Comparison of ENCODE assay signal across 22 cellular contexts in the genomic region with DNA sequence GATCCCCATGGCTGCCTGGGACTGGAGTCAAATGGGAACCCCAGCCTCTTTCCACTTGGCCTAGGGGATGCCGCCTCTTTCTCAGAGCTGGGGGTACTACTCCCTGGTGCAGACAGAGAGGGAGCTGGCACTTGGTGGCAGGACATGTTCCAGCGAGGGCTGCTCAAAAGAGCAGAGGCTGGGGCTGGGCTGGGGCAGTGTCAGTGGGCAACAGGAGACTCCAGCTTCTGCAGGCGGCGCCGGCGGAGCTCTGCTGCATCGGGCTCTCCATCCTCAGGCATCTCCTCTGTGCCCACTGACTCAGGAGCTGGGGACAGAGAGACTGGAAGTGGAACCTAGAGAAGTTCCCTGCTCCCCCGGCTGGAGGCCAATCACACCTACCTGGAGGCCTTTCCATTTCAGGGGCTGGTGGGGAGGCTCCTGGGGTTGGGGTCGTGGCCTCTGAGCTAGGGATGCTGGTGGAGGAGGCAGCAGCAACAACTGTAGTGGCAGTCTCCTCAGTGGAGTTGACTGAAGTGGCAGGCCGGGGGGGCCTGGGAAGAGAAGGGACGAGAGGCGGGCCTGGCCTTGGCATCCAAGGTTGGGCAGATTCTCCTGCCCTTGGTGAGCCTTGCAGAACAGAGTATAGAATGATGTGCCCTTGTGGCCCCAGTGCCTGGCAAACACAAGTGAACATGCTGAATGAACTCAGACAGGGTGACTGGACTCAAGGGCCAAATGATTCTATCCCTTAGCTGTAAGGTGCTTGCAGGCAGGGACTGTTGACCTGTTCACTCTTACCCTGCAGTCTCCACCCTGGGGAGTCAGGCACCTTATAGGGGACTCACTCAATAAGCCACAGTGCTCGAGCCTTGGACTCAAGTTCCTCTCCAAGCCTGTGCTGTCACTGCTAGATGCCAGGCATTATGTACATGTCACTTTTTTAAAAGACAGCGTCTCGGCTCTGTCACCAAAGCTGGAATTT. TPM values are rescaled to one million over a fixed set of nuclear protein-coding genes. Genes with fewer than 3 reads are reported as not detected.
DNase-seq lines count a peak whose midpoint lies in the region; ATAC-seq and TF ChIP-seq lines count a peak whose summit lies in the region.
"Had no signal": no experiment of that assay in that cellular context is flagged by ENCODE, and none has a peak within 500 bp of the region (broad histone marks: within the 10 kb centered on the region; RNA-seq: fewer than 3 reads in every experiment).

No MANE protein-coding gene starts in this region.

- no peak overlapping the region for H3K4me3 ChIP-seq in endodermal cell (ENCODE audit: low read length)
- H3K4me3 ChIP-seq: ascending aorta, GM23338, right atrium auricular region, vagina had no signal

- H3K27me3 ChIP-seq in endodermal cell (ENCODE audit: control insufficient read depth, insufficient read depth, low read length, poor library complexity, severe bottlenecking) = no peaks in the 10 kb centered on the region
- H3K27me3 ChIP-seq: ascending aorta, right atrium auricular region, vagina had no signal

- peaks cover 81% of the 10 kb centered on the region for H3K36me3 ChIP-seq in endodermal cell (ENCODE audit: control insufficient read depth, insufficient read depth, low read length)

- H3K27ac Mint-ChIP-seq in activated naive CD4-positive, alpha-beta T cell treated with anti-CD3 and anti-CD28 coated beads, Interleukin-2, amount 50 U/mL, for 72 hours = peak overlapping the region; percentile 37 to 41
- H3K27ac Mint-ChIP-seq in endodermal cell = peak overlapping the region; percentile 39
- H3K27ac Mint-ChIP-seq in activated CD8-positive, alpha-beta memory T cell treated with anti-CD3 and anti-CD28 coated beads, Interleukin-2, amount 10 ng/mL, durations not matched to agents 7 days and 5 days = no peak overlapping the region
- H3K27ac Mint-ChIP-seq: GM23338, memory B cell had no signal

- ATAC-seq in activated naive CD4-positive, alpha-beta T cell treated with anti-CD3 and anti-CD28 coated beads, Interleukin-2, amount 50 U/mL, for 72 hours = no peak
- ATAC-seq in activated CD8-positive, alpha-beta memory T cell treated with anti-CD3 and anti-CD28 coated beads, Interleukin-2, amount 10 ng/mL, durations not matched to agents 7 days and 5 days = no peak
- ATAC-seq: GM23338 had no signal

- 93 to 94% methylated on average over 6 to 15 of the region's 15 CpGs for WGBS in endodermal cell (ENCODE audit: insufficient coverage in 1 of 2, insufficient read length in 1 of 2), 2 experiments

- no peak overlapping the region for H3K4me3 Mint-ChIP-seq in endodermal cell
- no peak overlapping the region for H3K4me3 Mint-ChIP-seq in activated CD8-positive, alpha-beta memory T cell treated with anti-CD3 and anti-CD28 coated beads, Interleukin-2, amount 10 ng/mL, durations not matched to agents 7 days and 5 days
- H3K4me3 Mint-ChIP-seq: GM23338, memory B cell had no signal

- H3K4me1 ChIP-seq in endodermal cell (ENCODE audit: control insufficient read depth, insufficient read depth, low read length) = no peaks in the 10 kb centered on the region

- no peaks in the 10 kb centered on the region for H3K9me3 Mint-ChIP-seq in activated naive CD4-positive, alpha-beta T cell treated with anti-CD3 and anti-CD28 coated beads, Interleukin-2, amount 50 U/mL, for 72 hours
- H3K9me3 Mint-ChIP-seq in endodermal cell = no peaks in the 10 kb centered on the region
- H3K9me3 Mint-ChIP-seq in activated CD8-positive, alpha-beta memory T cell treated with anti-CD3 and anti-CD28 coated beads, Interleukin-2, amount 10 ng/mL, durations not matched to agents 7 days and 5 days (ENCODE audit: low read depth) = no peaks in the 10 kb centered on the region
- H3K9me3 Mint-ChIP-seq: CD4-positive, CD25-positive, alpha-beta regulatory T cell; GM23338; memory B cell had no signal

- no peaks in the 10 kb centered on the region for H3K9me3 ChIP-seq in endodermal cell (ENCODE audit: control insufficient read depth, low read length)
- H3K9me3 ChIP-seq: ascending aorta, right atrium auricular region, vagina had no signal

- peak in 1 of 2 donors; percentile 49 for DNase-seq in activated naive CD4-positive, alpha-beta T cell treated with anti-CD3 and anti-CD28 coated beads, Interleukin-2, amount 50 U/mL, for 72 hours (ENCODE audit: low spot score in 2 of 2)
- no peak for DNase-seq in activated naive CD4-positive, alpha-beta T cell treated with anti-CD3 and anti-CD28 coated beads, Interleukin-2, amount 50 U/mL, for 16 hours
- DNase-seq in endodermal cell = peak; percentile 39
- no peak for DNase-seq in activated CD8-positive, alpha-beta memory T cell treated with anti-CD3 and anti-CD28 coated beads, Interleukin-2, amount 10 ng/mL, durations not matched to agents 7 days and 5 days
- no peak for DNase-seq in UCSD-AML1 (lab: John Stamatoyannopoulos, UW; ENCODE audit: unreplicated experiment)
- DNase-seq in activated CD4-positive, alpha-beta T cell treated with anti-CD3 and anti-CD28 coated beads for 1 hour = no peak
- no peak for DNase-seq in NOMO-1 treated with dmso at 0.1 percent for 144 hours (lab: John Stamatoyannopoulos, UW; ENCODE audit: unreplicated experiment)
- DNase-seq: activated CD4-positive, alpha-beta T cell treated with anti-CD3 and anti-CD28 coated beads for 4 hours; activated effector memory CD4-positive, alpha-beta T cell treated with Interleukin-2 at 50 U/mL for 16 hours; CD4-positive, CD25-positive, alpha-beta regulatory T cell; effector memory CD4-positive, alpha-beta T cell; GDM1; NCI-H1048; NCI-H2081; NCI-H446; stimulated activated CD4-positive, alpha-beta T cell treated with anti-CD3 and anti-CD28 coated beads, Interleukin-15, amount 100 ng/mL, for 24 hours had no signal

- peaks cover 6% of the 10 kb centered on the region for H3K4me1 Mint-ChIP-seq in endodermal cell
- H3K4me1 Mint-ChIP-seq in activated CD8-positive, alpha-beta memory T cell treated with anti-CD3 and anti-CD28 coated beads, Interleukin-2, amount 10 ng/mL, durations not matched to agents 7 days and 5 days = peaks cover 23% of the 10 kb centered on the region

- TF ChIP-seq CTCF in endodermal cell (conservative IDR thresholded peaks at IDR 0.05) = no peak

- H3K27me3 Mint-ChIP-seq in endodermal cell (ENCODE audit: insufficient read depth) = no peaks in the 10 kb centered on the region
- no peaks in the 10 kb centered on the region for H3K27me3 Mint-ChIP-seq in activated CD8-positive, alpha-beta memory T cell treated with anti-CD3 and anti-CD28 coated beads, Interleukin-2, amount 10 ng/mL, durations not matched to agents 7 days and 5 days
- H3K27me3 Mint-ChIP-seq: CD4-positive, CD25-positive, alpha-beta regulatory T cell; memory B cell had no signal

- CTCF ChIA-PET in activated CD8-positive, alpha-beta memory T cell treated with anti-CD3 and anti-CD28 coated beads, Interleukin-2, amount 10 ng/mL, durations not matched to agents 7 days and 5 days (lab: Charles Lee) = interaction anchor here (1.2 to 1.7 kb wide), 3 partner anchors 11 to 114 kb away, joined by 3 to 5 read pairs (median 4); partner anchors contain the start of genes ARL2 and ZNHIT2

- H3K36me3 Mint-ChIP-seq in activated naive CD4-positive, alpha-beta T cell treated with anti-CD3 and anti-CD28 coated beads, Interleukin-2, amount 50 U/mL, for 72 hours = peaks cover 8 to 9% of the 10 kb centered on the region in 2 donors
- H3K36me3 Mint-ChIP-seq in endodermal cell (ENCODE audit: low read depth) = peaks cover 44% of the 10 kb centered on the region
- H3K36me3 Mint-ChIP-seq in activated CD8-positive, alpha-beta memory T cell treated with anti-CD3 and anti-CD28 coated beads, Interleukin-2, amount 10 ng/mL, durations not matched to agents 7 days and 5 days = peaks cover 16% of the 10 kb centered on the region

- H3K9ac ChIP-seq in endodermal cell (ENCODE audit: extremely low read depth, low read length, poor library complexity, severe bottlenecking) = no peak overlapping the region

- no peak overlapping the region for H3K27ac ChIP-seq in endodermal cell (ENCODE audit: low read depth, low read length)
- H3K27ac ChIP-seq: ascending aorta, right atrium auricular region, vagina had no signal

RNA-seq across cellular contexts. Expression of gene SYVN1, which starts 5.9 kb away (rescaled TPM):
- total RNA-seq in activated naive CD4-positive, alpha-beta T cell treated with anti-CD3 and anti-CD28 coated beads, Interleukin-2, amount 50 U/mL, for 72 hours = 10 to 100 TPM; 30.2 to 31.6 TPM
- polyA plus RNA-seq in PFSK-1 (2012; ENCODE audit: insufficient read length, low read depth) = 48.7 TPM
- 10 to 100 TPM; 30.4 to 39.5 TPM for total RNA-seq in endodermal cell
- polyA plus RNA-seq in endodermal cell (2013, experiment 1 of 2) = 32.8 TPM
- polyA plus RNA-seq in endodermal cell (2013, experiment 2 of 2) = 25.3 TPM
- 10 to 100 TPM; 34.4 to 35.1 TPM for total RNA-seq in activated CD8-positive, alpha-beta memory T cell treated with anti-CD3 and anti-CD28 coated beads, Interleukin-2, amount 10 ng/mL, durations not matched to agents 7 days and 5 days

RNA-seq across cellular contexts. Expression of gene MRPL49, which starts 6.3 kb away (rescaled TPM):
- total RNA-seq in activated naive CD4-positive, alpha-beta T cell treated with anti-CD3 and anti-CD28 coated beads, Interleukin-2, amount 50 U/mL, for 72 hours = 10 to 100 TPM; 55.3 to 92.6 TPM
- polyA plus RNA-seq in PFSK-1 (2012; ENCODE audit: insufficient read length, low read depth) = 46.7 TPM
- total RNA-seq in endodermal cell = 10 to 100 TPM; 53.9 to 56.6 TPM
- 37.3 TPM for polyA plus RNA-seq in endodermal cell (2013, experiment 1 of 2)
- polyA plus RNA-seq in endodermal cell (2013, experiment 2 of 2) = 36.6 TPM
- total RNA-seq in activated CD8-positive, alpha-beta memory T cell treated with anti-CD3 and anti-CD28 coated beads, Interleukin-2, amount 10 ng/mL, durations not matched to agents 7 days and 5 days = 10 to 100 TPM; 42.0 to 61.7 TPM

RNA-seq across cellular contexts. Expression of gene FAU, which starts 6.5 kb away (rescaled TPM):
- total RNA-seq in activated naive CD4-positive, alpha-beta T cell treated with anti-CD3 and anti-CD28 coated beads, Interleukin-2, amount 50 U/mL, for 72 hours = 1,000 to 10,000 TPM in 1 of 2 donors, 100 to 1,000 TPM in 1; 983 to 1,040 TPM
- 1,747 TPM for polyA plus RNA-seq in PFSK-1 (2012; ENCODE audit: insufficient read length, low read depth)
- 100 to 1,000 TPM; 774 to 802 TPM for total RNA-seq in endodermal cell
- polyA plus RNA-seq in endodermal cell (2013, experiment 1 of 2) = 857 TPM
- polyA plus RNA-seq in endodermal cell (2013, experiment 2 of 2) = 794 TPM
- 100 to 1,000 TPM; 899 to 972 TPM for total RNA-seq in activated CD8-positive, alpha-beta memory T cell treated with anti-CD3 and anti-CD28 coated beads, Interleukin-2, amount 10 ng/mL, durations not matched to agents 7 days and 5 days

RNA-seq across cellular contexts. Expression of gene ZNHIT2, which starts 11.0 kb away (rescaled TPM):
- 1 to 10 TPM; 5.6 to 10.0 TPM for total RNA-seq in activated naive CD4-positive, alpha-beta T cell treated with anti-CD3 and anti-CD28 coated beads, Interleukin-2, amount 50 U/mL, for 72 hours
- polyA plus RNA-seq in PFSK-1 (2012; ENCODE audit: insufficient read length, low read depth) = 36.3 TPM
- total RNA-seq in endodermal cell = 10 to 100 TPM; 11.0 to 11.8 TPM
- 6.0 TPM for polyA plus RNA-seq in endodermal cell (2013, experiment 1 of 2)
- 5.4 TPM for polyA plus RNA-seq in endodermal cell (2013, experiment 2 of 2)
- 10 to 100 TPM; 10.5 to 13.5 TPM for total RNA-seq in activated CD8-positive, alpha-beta memory T cell treated with anti-CD3 and anti-CD28 coated beads, Interleukin-2, amount 10 ng/mL, durations not matched to agents 7 days and 5 days

RNA-seq across cellular contexts. Expression of gene TM7SF2, which starts 16.8 kb away (rescaled TPM):
- total RNA-seq in activated naive CD4-positive, alpha-beta T cell treated with anti-CD3 and anti-CD28 coated beads, Interleukin-2, amount 50 U/mL, for 72 hours = 10 to 100 TPM; 20.5 to 24.3 TPM
- 27.4 TPM for polyA plus RNA-seq in PFSK-1 (2012; ENCODE audit: insufficient read length, low read depth)
- 100 to 1,000 TPM in 1 of 2 donors, 10 to 100 TPM in 1; 97.9 to 108 TPM for total RNA-seq in endodermal cell
- polyA plus RNA-seq in endodermal cell (2013, experiment 1 of 2) = 75.3 TPM
- polyA plus RNA-seq in endodermal cell (2013, experiment 2 of 2) = 70.5 TPM
- total RNA-seq in activated CD8-positive, alpha-beta memory T cell treated with anti-CD3 and anti-CD28 coated beads, Interleukin-2, amount 10 ng/mL, durations not matched to agents 7 days and 5 days = 10 to 100 TPM; 21.0 to 26.2 TPM
